ENCODE assay signal across 8 cellular contexts in genomic region chr19:1069009-1069779, GRCh38. TPM values are rescaled to one million over a fixed set of nuclear protein-coding genes. Genes with fewer than 3 reads are reported as not detected.
DNase-seq lines count a peak whose midpoint lies in the region; ATAC-seq and TF ChIP-seq lines count a peak whose summit lies in the region.

No MANE protein-coding gene starts in this region.

- peak overlapping the region; percentile 96 for H3K4me3 Mint-ChIP-seq in activated naive CD4-positive, alpha-beta T cell treated with anti-CD3 and anti-CD28 coated beads for 36 hours

- H3K9me3 ChIP-seq in liver (ENCODE audit: control insufficient read depth in 4 of 4, low read length in 3 of 4) (no peaks in the 10 kb centered on the region), upper lobe of left lung (no peaks in the 10 kb centered on the region)

- peaks cover 55% of the 10 kb centered on the region for H3K4me1 Mint-ChIP-seq in activated naive CD4-positive, alpha-beta T cell treated with anti-CD3 and anti-CD28 coated beads for 36 hours (ENCODE audit: low read depth)

- H3K27me3 Mint-ChIP-seq in activated naive CD4-positive, alpha-beta T cell treated with anti-CD3 and anti-CD28 coated beads for 36 hours (ENCODE audit: low read depth), result no peaks in the 10 kb centered on the region

- TF ChIP-seq CTCF in liver (IDR thresholded peaks at IDR 0.05; ENCODE audit: low read depth, low read length, missing input control) (no peak), upper lobe of left lung (IDR thresholded peaks at IDR 0.05) (peak in 2 of 6 experiments; percentile 29 to 48)

- H3K27ac ChIP-seq in liver (ENCODE audit: low read depth in 1 of 2, low read length in 2 of 2) (peak overlapping the region; percentile 76 to 79), upper lobe of left lung (peak overlapping the region; percentile 80 to 96 (median 90))

- H3K4me1 ChIP-seq in liver (ENCODE audit: control insufficient read depth in 4 of 4, insufficient read depth in 4 of 4, low read length in 3 of 4) (peaks cover 2 to 38% (median 14%) of the 10 kb centered on the region in 4 donors), upper lobe of left lung (peaks cover 69 to 100% (median 73%) of the 10 kb centered on the region in 4 donors)

- WGBS in liver, result 50% methylated on average over 25 of the region's 25 CpGs
- WGBS in upper lobe of left lung, 2 donors, result 43 to 44% methylated on average over 20 to 25 of the region's 25 CpGs

- no peaks in the 10 kb centered on the region for H3K9me3 Mint-ChIP-seq in activated naive CD4-positive, alpha-beta T cell treated with anti-CD3 and anti-CD28 coated beads for 36 hours

- TF ChIP-seq EP300 in upper lobe of left lung (IDR thresholded peaks at IDR 0.05), result peak in 2 of 4 donors; percentile 27 to 50

- H3K4me3 ChIP-seq in liver (ENCODE audit: low read depth in 1 of 3, low read length in 3 of 3) (peak overlapping the region in 2 of 3 donors; percentile 8 to 19), upper lobe of left lung (peak overlapping the region; percentile 48 to 75 (median 62))

- peak overlapping the region; percentile 92 for H3K27ac Mint-ChIP-seq in activated naive CD4-positive, alpha-beta T cell treated with anti-CD3 and anti-CD28 coated beads for 36 hours

- DNase-seq in COLO668 (lab: John Stamatoyannopoulos, UW; ENCODE audit: unreplicated experiment) (peak; percentile 52), NOMO-1 treated with DMSO at 0.1 percent for 48 hours (lab: John Stamatoyannopoulos, UW; ENCODE audit: unreplicated experiment) (peak; percentile 95), upper lobe of left lung (peak; percentile 79 to 91), AG08396 (ENCODE audit: low spot score) (no peak), iPS-NIHi7 (ENCODE audit: extremely low spot score) (no peak), HK-2 (ENCODE audit: unreplicated experiment) (no peak)
- DNase-seq in activated naive CD4-positive, alpha-beta T cell treated with anti-CD3 and anti-CD28 coated beads for 36 hours, result peak; percentile 75

- no peak overlapping the region for H3K9ac ChIP-seq in liver (ENCODE audit: low read depth in 1 of 2, low read length in 2 of 2)

- H3K36me3 Mint-ChIP-seq in activated naive CD4-positive, alpha-beta T cell treated with anti-CD3 and anti-CD28 coated beads for 36 hours (ENCODE audit: low read depth), result peaks cover 24% of the 10 kb centered on the region

- H3K36me3 ChIP-seq in liver (ENCODE audit: control insufficient read depth in 4 of 4, insufficient read depth in 3 of 4, low read depth in 1 of 4, low read length in 3 of 4) (peaks cover 0 to 1% (median 0%) of the 10 kb centered on the region in 4 donors), upper lobe of left lung (peaks cover 0 to 25% (median 14%) of the 10 kb centered on the region in 4 donors)

- peak; percentile 42 to 70 for ATAC-seq in upper lobe of left lung (ENCODE audit: low FRiP score in 2 of 2)

- peak in 1 of 4 donors; percentile 10 for TF ChIP-seq POLR2A in upper lobe of left lung (IDR thresholded peaks at IDR 0.05)

- no peak for TF ChIP-seq RAD21 in liver (IDR thresholded peaks at IDR 0.05)

- CTCF ChIA-PET in activated naive CD4-positive, alpha-beta T cell treated with anti-CD3 and anti-CD28 coated beads for 36 hours (lab: Charles Lee), result no interaction called here

- peaks cover 0 to 7% (median 2%) of the 10 kb centered on the region in 4 donors for H3K27me3 ChIP-seq in liver (ENCODE audit: control insufficient read depth in 4 of 4, insufficient read depth in 4 of 4, low read length in 3 of 4)
- peaks cover 0 to 9% (median 0%) of the 10 kb centered on the region in 4 donors for H3K27me3 ChIP-seq in upper lobe of left lung

- intact Hi-C loops in activated naive CD4-positive, alpha-beta T cell treated with anti-CD3 and anti-CD28 coated beads for 36 hours (cut with micrococcal nuclease), result loop anchor here (1.0 to 5.0 kb wide), 6 partner anchors 8 to 183 kb away; partner anchors contain the start of genes GPX4, RNU6-2 and TMEM259

TF ChIP-seq in liver, 16 proteins besides CTCF, POLR2A, EP300 and RAD21:
- TF ChIP-seq TAF1 (conservative IDR thresholded peaks at IDR 0.05) (no peak), SP1 (IDR thresholded peaks at IDR 0.05) (peak; percentile 24), RXRA (IDR thresholded peaks at IDR 0.05) (peak in 1 of 2 donors; percentile 27), JUND (IDR thresholded peaks at IDR 0.05) (no peak), HNF4A (conservative IDR thresholded peaks at IDR 0.05) (no peak), ATF3 (IDR thresholded peaks at IDR 0.05) (no peak), REST (IDR thresholded peaks at IDR 0.05) (no peak), ZBTB33 (IDR thresholded peaks at IDR 0.05) (no peak), EGR1 (IDR thresholded peaks at IDR 0.05; ENCODE audit: low read depth in 2 of 2) (peak in 1 of 2 donors; percentile 13), HNF4G (IDR thresholded peaks at IDR 0.05) (no peak), GABPA (IDR thresholded peaks at IDR 0.05 in 1 of 2, conservative IDR thresholded peaks at IDR 0.05 in 1 of 2) (no peak), FOXA1 (IDR thresholded peaks at IDR 0.05) (no peak), MAX (IDR thresholded peaks at IDR 0.05) (no peak), YY1 (IDR thresholded peaks at IDR 0.05) (no peak), FOXA2 (IDR thresholded peaks at IDR 0.05) (no peak), NR2F2 (IDR thresholded peaks at IDR 0.05) (peak; percentile 88)

RNA-seq across cellular contexts. Expression of gene ARHGAP45, which starts 2.2 kb away (rescaled TPM):
- total RNA-seq in activated naive CD4-positive, alpha-beta T cell treated with anti-CD3 and anti-CD28 coated beads for 36 hours, result 100 to 1,000 TPM; 123 to 136 TPM
- total RNA-seq in liver (10 to 100 TPM; 13.6 to 27.5 TPM), upper lobe of left lung (100 to 1,000 TPM in 4 of 6 donors, 10 to 100 TPM in 2; 91.6 to 332 (median 123) TPM)
- polyA plus RNA-seq in liver, result 1 to 10 TPM; 3.3 to 5.8 TPM

RNA-seq across cellular contexts. Expression of gene POLR2E, which starts 26.0 kb away (rescaled TPM):
- 100 to 1,000 TPM; 238 to 258 TPM for total RNA-seq in activated naive CD4-positive, alpha-beta T cell treated with anti-CD3 and anti-CD28 coated beads for 36 hours
- total RNA-seq in liver, result 100 to 1,000 TPM in 1 of 2 donors, 10 to 100 TPM in 1; 51.8 to 168 TPM
- polyA plus RNA-seq in liver, result 100 to 1,000 TPM; 175 to 211 TPM
- 100 to 1,000 TPM in 4 of 6 donors, 10 to 100 TPM in 2; 50.0 to 176 (median 103) TPM for total RNA-seq in upper lobe of left lung

RNA-seq across cellular contexts. Expression of gene ABCA7, which starts 29.3 kb away (rescaled TPM):
- 10 to 100 TPM; 24.4 to 30.1 TPM for total RNA-seq in activated naive CD4-positive, alpha-beta T cell treated with anti-CD3 and anti-CD28 coated beads for 36 hours
- total RNA-seq in liver (10 to 100 TPM in 1 of 2 donors, 1 to 10 TPM in 1; 5.3 to 60.9 TPM), upper lobe of left lung (100 to 1,000 TPM in 2 of 6 donors, 10 to 100 TPM in 4; 34.1 to 224 (median 58.2) TPM)
- polyA plus RNA-seq in liver, result 1 to 10 TPM; 3.0 to 4.4 TPM

RNA-seq across cellular contexts. Expression of gene GPX4, which starts 34.6 kb away (rescaled TPM):
- total RNA-seq in activated naive CD4-positive, alpha-beta T cell treated with anti-CD3 and anti-CD28 coated beads for 36 hours, result 100 to 1,000 TPM; 244 to 253 TPM
- total RNA-seq in liver (100 to 1,000 TPM; 122 to 149 TPM), upper lobe of left lung (100 to 1,000 TPM; 370 to 717 (median 484) TPM)
- 100 to 1,000 TPM; 447 to 558 TPM for polyA plus RNA-seq in liver

RNA-seq across cellular contexts. Expression of gene CNN2, which starts 42.8 kb away (rescaled TPM):
- total RNA-seq in activated naive CD4-positive, alpha-beta T cell treated with anti-CD3 and anti-CD28 coated beads for 36 hours, result 100 to 1,000 TPM; 104 TPM
- total RNA-seq in liver, result 10 to 100 TPM; 31.0 to 38.4 TPM
- polyA plus RNA-seq in liver, result 10 to 100 TPM; 10.1 to 22.6 TPM
- 100 to 1,000 TPM in 5 of 6 donors, 10 to 100 TPM in 1; 98.1 to 262 (median 164) TPM for total RNA-seq in upper lobe of left lung

Comparison
In these comparisons a context has a peak if more than half of its experiments do, and no peak if none do; other contexts are left out.
1. DNase-seq: peak in COLO668 (single experiment), NOMO-1 treated with DMSO at 0.1 percent for 48 hours (single experiment), activated naive CD4-positive, alpha-beta T cell treated with anti-CD3 and anti-CD28 coated beads for 36 hours (single experiment) and upper lobe of left lung (2 of 2); none in AG08396 (single experiment), iPS-NIHi7 (single experiment) and HK-2 (single experiment).